In genomic region chr16:53921042-53921441, GRCh38 we compare ENCODE assay signal across 35 cellular contexts.
"Had no signal": no experiment of that assay in that cellular context is flagged by ENCODE, and none has a peak within 500 bp of the region (broad histone marks: within the 10 kb centered on the region; RNA-seq: fewer than 3 reads in every experiment).

No MANE protein-coding gene starts in this region.

- H3K4me3 ChIP-seq: MG63, Peyer's patch, SJSA1 had no signal

- H3K9me3 ChIP-seq: MG63, Peyer's patch, SJSA1, SK-N-SH had no signal

- DNase-seq: activated B cell treated with CpG ODN at 0.5 μM for 24 hours; activated CD4-positive, alpha-beta memory T cell treated with anti-CD3 and anti-CD28 coated beads for 36 hours; activated CD4-positive, alpha-beta T cell treated with anti-CD3 and anti-CD28 coated beads for 4 hours; activated CD4-positive, alpha-beta T cell treated with anti-CD3 and anti-CD28 coated beads, Interleukin-2, amount 50 U/mL, for 1 hour; activated CD4-positive, CD25-positive, alpha-beta regulatory T cell treated with anti-CD3 and anti-CD28 coated beads, Interleukin-2, amount 50 U/mL, for 72 hours; activated naive CD4-positive, alpha-beta T cell treated with anti-CD3 and anti-CD28 coated beads, Interleukin-2, amount 10 ng/mL, durations not matched to agents 7 days and 5 days; activated naive CD8-positive, alpha-beta T cell treated with anti-CD3 and anti-CD28 coated beads, Interleukin-2, amount 50 U/mL, for 24 hours; activated T-cell treated with anti-CD3 and anti-CD28 coated beads, Interleukin-2, amount 50 U/mL, for 1 hour; activated T-cell treated with anti-CD3 and anti-CD28 coated beads, Interleukin-2, amount 50 U/mL, for 72 hours; anterior cingulate cortex; brain microvascular endothelial cell; Kasumi-1; KG1; MG63; NCI-H1048; NCI-H1436 treated with DMSO at 0.1 percent for 48 hours; NCI-H1694 treated with DMSO at 0.1 percent for 48 hours; NCI-H2029; NCI-H2171 treated with DMSO at 0.1 percent for 48 hours; NCI-H345; NCI-H524 treated with DMSO at 0.1 percent for 48 hours; NCI-H748 treated with DMSO at 0.1 percent for 48 hours; NK-92 treated with Interleukin-12 subunit alpha and Interleukin-12 subunit beta, amount 100 ng/mL, for 24 hours; PC-3; Peyer's patch; RPMI8226; SHP77 treated with DMSO at 0.1 percent for 48 hours; SK-N-SH; T-cell; T-helper 17 cell; T-helper 9 cell had no signal

- H3K4me1 ChIP-seq: Peyer's patch had no signal

- H3K4me2 ChIP-seq: SK-N-SH had no signal

- H3K36me3 Mint-ChIP-seq: activated CD4-positive, alpha-beta memory T cell treated with anti-CD3 and anti-CD28 coated beads for 36 hours had no signal

- H3K27me3 ChIP-seq: brain microvascular endothelial cell, MG63, Peyer's patch, SJSA1 had no signal

- H3K9ac ChIP-seq: SK-N-SH had no signal

- H3K4me3 Mint-ChIP-seq: activated B cell treated with CpG ODN at 0.5 μM for 24 hours; activated CD4-positive, alpha-beta memory T cell treated with anti-CD3 and anti-CD28 coated beads for 36 hours; activated naive CD4-positive, alpha-beta T cell treated with anti-CD3 and anti-CD28 coated beads, Interleukin-2, amount 10 ng/mL, durations not matched to agents 7 days and 5 days; activated naive CD8-positive, alpha-beta T cell; activated naive CD8-positive, alpha-beta T cell treated with anti-CD3 and anti-CD28 coated beads, Interleukin-2, amount 50 U/mL, for 24 hours; activated T-cell treated with anti-CD3 and anti-CD28 coated beads, Interleukin-2, amount 50 U/mL, for 72 hours; central memory CD8-positive, alpha-beta T cell; T-cell; T-helper 17 cell had no signal

- H3K27ac ChIP-seq: brain microvascular endothelial cell, Peyer's patch, SJSA1, VCaP had no signal

- H3K27me3 Mint-ChIP-seq: activated B cell treated with CpG ODN at 0.5 μM for 24 hours; activated CD4-positive, alpha-beta memory T cell treated with anti-CD3 and anti-CD28 coated beads for 36 hours; activated naive CD4-positive, alpha-beta T cell treated with anti-CD3 and anti-CD28 coated beads, Interleukin-2, amount 10 ng/mL, durations not matched to agents 7 days and 5 days; activated naive CD8-positive, alpha-beta T cell; activated naive CD8-positive, alpha-beta T cell treated with anti-CD3 and anti-CD28 coated beads, Interleukin-2, amount 50 U/mL, for 24 hours; central memory CD8-positive, alpha-beta T cell; T-cell; T-helper 17 cell had no signal

- H3K4me1 Mint-ChIP-seq: activated B cell treated with CpG ODN at 0.5 μM for 24 hours; central memory CD8-positive, alpha-beta T cell had no signal

- H3K9me3 Mint-ChIP-seq: activated B cell treated with CpG ODN at 0.5 μM for 24 hours; activated CD4-positive, alpha-beta memory T cell treated with anti-CD3 and anti-CD28 coated beads for 36 hours; activated naive CD4-positive, alpha-beta T cell treated with anti-CD3 and anti-CD28 coated beads, Interleukin-2, amount 10 ng/mL, durations not matched to agents 7 days and 5 days; activated naive CD8-positive, alpha-beta T cell treated with anti-CD3 and anti-CD28 coated beads, Interleukin-2, amount 50 U/mL, for 24 hours; activated T-cell treated with anti-CD3 and anti-CD28 coated beads, Interleukin-2, amount 50 U/mL, for 72 hours; central memory CD8-positive, alpha-beta T cell; T-cell had no signal

- H3K36me3 ChIP-seq: brain microvascular endothelial cell, Peyer's patch, SJSA1 had no signal

- H3K27ac Mint-ChIP-seq: activated B cell treated with CpG ODN at 0.5 μM for 24 hours; activated CD4-positive, alpha-beta memory T cell treated with anti-CD3 and anti-CD28 coated beads for 36 hours; activated naive CD4-positive, alpha-beta T cell treated with anti-CD3 and anti-CD28 coated beads, Interleukin-2, amount 10 ng/mL, durations not matched to agents 7 days and 5 days; activated naive CD8-positive, alpha-beta T cell; activated naive CD8-positive, alpha-beta T cell treated with anti-CD3 and anti-CD28 coated beads, Interleukin-2, amount 50 U/mL, for 24 hours; activated T-cell treated with anti-CD3 and anti-CD28 coated beads, Interleukin-2, amount 50 U/mL, for 72 hours; T-cell; T-helper 17 cell had no signal
